Comparison of ENCODE assay signal across 1 cellular context in the genomic region with DNA sequence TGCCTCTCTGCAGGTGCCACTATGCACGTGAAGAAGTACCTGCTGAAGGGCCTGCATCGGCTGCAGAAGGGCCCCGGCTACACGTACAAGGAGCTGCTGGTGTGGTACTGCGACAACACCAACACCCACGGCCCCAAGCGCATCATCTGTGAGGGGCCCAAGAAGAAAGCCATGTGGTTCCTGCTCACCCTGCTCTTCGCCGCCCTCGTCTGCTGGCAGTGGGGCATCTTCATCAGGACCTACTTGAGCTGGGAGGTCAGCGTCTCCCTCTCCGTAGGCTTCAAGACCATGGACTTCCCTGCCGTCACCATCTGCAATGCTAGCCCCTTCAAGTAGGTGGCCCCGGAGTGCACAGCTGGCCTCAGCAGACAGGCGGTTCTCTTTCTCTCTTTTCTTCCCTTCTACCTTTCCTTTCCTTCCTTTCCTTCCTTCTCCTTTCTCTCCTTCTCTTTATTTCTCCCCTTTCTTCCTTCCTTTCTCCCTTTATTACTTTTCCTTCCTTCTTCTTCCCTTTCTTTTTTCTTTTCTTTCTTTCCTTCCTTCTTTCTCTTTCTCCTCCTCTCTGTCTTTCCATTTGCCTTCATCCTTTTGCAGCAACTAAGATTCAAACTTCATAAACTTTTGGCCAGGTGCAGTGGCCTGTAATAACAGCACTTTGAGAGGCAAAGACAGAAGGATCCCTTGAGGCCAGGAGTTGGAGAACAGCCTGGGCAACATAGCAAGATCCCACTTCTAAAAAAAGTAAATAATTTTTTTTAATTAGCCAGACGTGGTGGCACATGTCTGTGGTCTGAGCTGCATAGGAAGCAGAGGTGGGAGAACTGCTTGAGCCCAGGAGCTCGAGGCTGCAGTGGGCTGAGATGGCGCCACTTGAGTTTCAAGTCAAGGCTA.
TF ChIP-seq lines count a peak whose summit lies in the region.

No MANE protein-coding gene starts in this region.

TF ChIP-seq in A549, 52 proteins besides CTCF, POLR2A, EP300 and RAD21 (continued from another document):
- TF ChIP-seq, protein P1, sequence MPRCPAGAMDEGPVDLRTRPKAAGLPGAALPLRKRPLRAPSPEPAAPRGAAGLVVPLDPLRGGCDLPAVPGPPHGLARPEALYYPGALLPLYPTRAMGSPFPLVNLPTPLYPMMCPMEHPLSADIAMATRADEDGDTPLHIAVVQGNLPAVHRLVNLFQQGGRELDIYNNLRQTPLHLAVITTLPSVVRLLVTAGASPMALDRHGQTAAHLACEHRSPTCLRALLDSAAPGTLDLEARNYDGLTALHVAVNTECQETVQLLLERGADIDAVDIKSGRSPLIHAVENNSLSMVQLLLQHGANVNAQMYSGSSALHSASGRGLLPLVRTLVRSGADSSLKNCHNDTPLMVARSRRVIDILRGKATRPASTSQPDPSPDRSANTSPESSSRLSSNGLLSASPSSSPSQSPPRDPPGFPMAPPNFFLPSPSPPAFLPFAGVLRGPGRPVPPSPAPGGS (IDR thresholded peaks at IDR 0.05): no peak
- TF ChIP-seq, protein P2, sequence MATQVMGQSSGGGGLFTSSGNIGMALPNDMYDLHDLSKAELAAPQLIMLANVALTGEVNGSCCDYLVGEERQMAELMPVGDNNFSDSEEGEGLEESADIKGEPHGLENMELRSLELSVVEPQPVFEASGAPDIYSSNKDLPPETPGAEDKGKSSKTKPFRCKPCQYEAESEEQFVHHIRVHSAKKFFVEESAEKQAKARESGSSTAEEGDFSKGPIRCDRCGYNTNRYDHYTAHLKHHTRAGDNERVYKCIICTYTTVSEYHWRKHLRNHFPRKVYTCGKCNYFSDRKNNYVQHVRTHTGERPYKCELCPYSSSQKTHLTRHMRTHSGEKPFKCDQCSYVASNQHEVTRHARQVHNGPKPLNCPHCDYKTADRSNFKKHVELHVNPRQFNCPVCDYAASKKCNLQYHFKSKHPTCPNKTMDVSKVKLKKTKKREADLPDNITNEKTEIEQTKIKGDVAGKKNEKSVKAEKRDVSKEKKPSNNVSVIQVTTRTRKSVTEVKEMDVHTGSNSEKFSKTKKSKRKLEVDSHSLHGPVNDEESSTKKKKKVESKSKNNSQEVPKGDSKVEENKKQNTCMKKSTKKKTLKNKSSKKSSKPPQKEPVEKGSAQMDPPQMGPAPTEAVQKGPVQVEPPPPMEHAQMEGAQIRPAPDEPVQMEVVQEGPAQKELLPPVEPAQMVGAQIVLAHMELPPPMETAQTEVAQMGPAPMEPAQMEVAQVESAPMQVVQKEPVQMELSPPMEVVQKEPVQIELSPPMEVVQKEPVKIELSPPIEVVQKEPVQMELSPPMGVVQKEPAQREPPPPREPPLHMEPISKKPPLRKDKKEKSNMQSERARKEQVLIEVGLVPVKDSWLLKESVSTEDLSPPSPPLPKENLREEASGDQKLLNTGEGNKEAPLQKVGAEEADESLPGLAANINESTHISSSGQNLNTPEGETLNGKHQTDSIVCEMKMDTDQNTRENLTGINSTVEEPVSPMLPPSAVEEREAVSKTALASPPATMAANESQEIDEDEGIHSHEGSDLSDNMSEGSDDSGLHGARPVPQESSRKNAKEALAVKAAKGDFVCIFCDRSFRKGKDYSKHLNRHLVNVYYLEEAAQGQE (IDR thresholded peaks at IDR 0.05): no peak
- TF ChIP-seq ESRRA (IDR thresholded peaks at IDR 0.05; ENCODE audit: borderline replicate concordance, low read length) (no peak), RARB (CRISPR knock-in tag; IDR thresholded peaks at IDR 0.05) (no peak), EHMT2 (IDR thresholded peaks at IDR 0.05; ENCODE audit: low read depth) (no peak), FOSB (CRISPR knock-in tag; IDR thresholded peaks at IDR 0.05) (no peak), HOXB13 (CRISPR knock-in tag; IDR thresholded peaks at IDR 0.05; ENCODE audit: low read depth) (no peak), RNF2 (IDR thresholded peaks at IDR 0.05; ENCODE audit: borderline replicate concordance, low read depth) (no peak)
- TF ChIP-seq, protein P3, sequence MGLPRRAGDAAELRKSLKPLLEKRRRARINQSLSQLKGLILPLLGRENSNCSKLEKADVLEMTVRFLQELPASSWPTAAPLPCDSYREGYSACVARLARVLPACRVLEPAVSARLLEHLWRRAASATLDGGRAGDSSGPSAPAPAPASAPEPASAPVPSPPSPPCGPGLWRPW (IDR thresholded peaks at IDR 0.05): no peak
TF ChIP-seq in A549: peak in this region for 0.
